Comparison of ENCODE assay signal across 31 cellular contexts in genomic region chr3:17369973-17370372, GRCh38.
"Had no signal": no experiment of that assay in that cellular context is flagged by ENCODE, and none has a peak within 500 bp of the region (broad histone marks: within the 10 kb centered on the region; RNA-seq: fewer than 3 reads in every experiment).

No MANE protein-coding gene starts in this region.

- H3K4me3 Mint-ChIP-seq: immature natural killer cell; mesothelial cell of epicardium; naive B cell; natural killer cell; nephron progenitor cell; neural progenitor cell; stimulated activated naive B cell treated with anti-CD40 and anti-IgM and Interleukin-4, amounts not matched to agents 10 μg/mL and 1 μg/mL and 100 μg/mL, for 72 hours had no signal

- DNase-seq: hypothalamus; immature natural killer cell; islet precursor cell; left ventricle myocardium inferior; mesendoderm; naive B cell; natural killer cell; nephron progenitor cell; pancreas; posterior cingulate gyrus; retina; right cardiac atrium; stimulated activated CD4-positive, alpha-beta T cell treated with anti-CD3 and anti-CD28 coated beads, Interleukin-12 subunit alpha, Interleukin-12 subunit beta, amount 100 ng/mL, for 4 hours; stimulated activated CD4-positive, alpha-beta T cell treated with anti-CD3 and anti-CD28 coated beads, Interleukin-15, amount 100 ng/mL, for 24 hours; stimulated activated CD4-positive, alpha-beta T cell treated with anti-CD3 and anti-CD28 coated beads, Interleukin-2, amount 100 ng/mL, for 24 hours; stimulated activated CD4-positive, alpha-beta T cell treated with anti-CD3 and anti-CD28 coated beads, Interleukin-4, amount 100 ng/mL, for 1 hour; stimulated activated naive B cell treated with anti-CD40 and anti-IgM and Interleukin-4, amounts not matched to agents 10 μg/mL and 1 μg/mL and 100 μg/mL, for 72 hours; stimulated activated naive CD8-positive, alpha-beta T cell treated with anti-CD3 and anti-CD28 coated beads, Interleukin-15, Interleukin-2, amounts not matched to agents 100 U/mL and 50 U/mL, for 24 hours; stomach; testis; thyroid gland; transverse colon; upper lobe of left lung had no signal

- H3K4me3 ChIP-seq: left ventricle myocardium inferior, lung, neural progenitor cell, pancreas, prostate gland, skin epidermis, stomach, testis, thyroid gland, transverse colon, upper lobe of left lung, vagina had no signal

- H3K9me3 ChIP-seq: left ventricle myocardium inferior, neutrophil, pancreas, prostate gland, stomach, testis, thyroid gland, transverse colon, upper lobe of left lung, vagina had no signal

- H3K27ac Mint-ChIP-seq: immature natural killer cell; mesothelial cell of epicardium; naive B cell; natural killer cell; nephron progenitor cell; neural progenitor cell; stimulated activated naive B cell treated with anti-CD40 and anti-IgM and Interleukin-4, amounts not matched to agents 10 μg/mL and 1 μg/mL and 100 μg/mL, for 72 hours had no signal

- H2AFZ ChIP-seq: neural progenitor cell had no signal

- H3K36me3 ChIP-seq: neural progenitor cell, prostate gland, thyroid gland, transverse colon had no signal

- H3K36me3 Mint-ChIP-seq: natural killer cell, neural progenitor cell had no signal

- H3K27me3 ChIP-seq: neural progenitor cell, neutrophil, pancreas, stomach, testis, thyroid gland, transverse colon, upper lobe of left lung, vagina had no signal

- H3K9ac ChIP-seq: neural progenitor cell had no signal

- ATAC-seq: natural killer cell; pancreas; right cardiac atrium; sciatic nerve; stimulated activated naive B cell treated with anti-CD40 and anti-IgM and Interleukin-4, amounts not matched to agents 10 μg/mL and 1 μg/mL and 100 μg/mL, for 72 hours; stimulated activated naive CD8-positive, alpha-beta T cell treated with anti-CD3 and anti-CD28 coated beads, Interleukin-15, Interleukin-2, amounts not matched to agents 100 U/mL and 50 U/mL, for 24 hours had no signal

- H3K4me1 Mint-ChIP-seq: naive B cell; natural killer cell; nephron progenitor cell; neural progenitor cell; stimulated activated naive B cell treated with anti-CD40 and anti-IgM and Interleukin-4, amounts not matched to agents 10 μg/mL and 1 μg/mL and 100 μg/mL, for 72 hours had no signal

- H3K27me3 Mint-ChIP-seq: naive B cell; stimulated activated naive B cell treated with anti-CD40 and anti-IgM and Interleukin-4, amounts not matched to agents 10 μg/mL and 1 μg/mL and 100 μg/mL, for 72 hours had no signal

- H3K4me1 ChIP-seq: left ventricle myocardium inferior, neural progenitor cell, pancreas, prostate gland, testis, thyroid gland, transverse colon, upper lobe of left lung, vagina had no signal

- H3K9me3 Mint-ChIP-seq: immature natural killer cell; mesothelial cell of epicardium; naive B cell; natural killer cell; nephron progenitor cell; neural progenitor cell; stimulated activated naive B cell treated with anti-CD40 and anti-IgM and Interleukin-4, amounts not matched to agents 10 μg/mL and 1 μg/mL and 100 μg/mL, for 72 hours had no signal

- H3K27ac ChIP-seq: left ventricle myocardium inferior, neural progenitor cell, neutrophil, pancreas, prostate gland, skin epidermis, stomach, testis, thyroid gland, transverse colon, upper lobe of left lung, vagina had no signal

- H3K4me2 ChIP-seq: neural progenitor cell had no signal
